In genomic region chr1:231337043-231337471, GRCh38 we compare ENCODE assay signal across 8 cellular contexts.
A peak's percentile ranks its signal among the peaks of the same experiment; 100 is the strongest.
DNase-seq lines count a peak whose midpoint lies in the region; ATAC-seq, FAIRE-seq and TF ChIP-seq lines count a peak whose summit lies in the region.

No MANE protein-coding gene starts in this region.

- H4K20me1 ChIP-seq in OCI-LY3 (ENCODE audit: insufficient read depth, low read length) = no peaks in the 10 kb centered on the region

- H3K27me3 ChIP-seq in OCI-LY3 (ENCODE audit: low read depth, low read length) (no peaks in the 10 kb centered on the region), duodenal mucosa (ENCODE audit: control insufficient read depth in 1 of 2, insufficient read depth in 2 of 2, low read length in 2 of 2) (no peaks in the 10 kb centered on the region), mucosa of stomach (ENCODE audit: control insufficient read depth, insufficient read depth, low read length) (no peaks in the 10 kb centered on the region)

- no peak for DNase-seq in stimulated activated naive CD4-positive, alpha-beta T cell treated with Interleukin-2 at 50 U/mL for 16 hours (lab: John Stamatoyannopoulos, UW)
- no peak for DNase-seq in D721Med (ENCODE audit: insufficient read length, low spot score)
- no peak for DNase-seq in islet precursor cell

- peaks cover 77% of the 10 kb centered on the region for H3K79me2 ChIP-seq in OCI-LY3 (ENCODE audit: low read length)

- H3K4me3 ChIP-seq in OCI-LY3 (ENCODE audit: low read length) = peak overlapping the region; percentile 92
- H3K4me3 ChIP-seq in duodenal mucosa (ENCODE audit: low read depth in 1 of 2, low read length in 2 of 2) = peak overlapping the region; percentile 86 to 100
- peak overlapping the region; percentile 97 for H3K4me3 ChIP-seq in mucosa of stomach (ENCODE audit: low read length)

- H3K27ac ChIP-seq in C4-2B = peak overlapping the region; percentile 95
- peak overlapping the region; percentile 41; the same call in 1 of the 2 replicates for H3K27ac ChIP-seq in OCI-LY3 (ENCODE audit: low read length)
- peak overlapping the region; percentile 92 for H3K27ac ChIP-seq in duodenal mucosa (ENCODE audit: low read depth, low read length)

- peak overlapping the region; percentile 78; the same call in 1 of the 2 replicates for H2AFZ ChIP-seq in OCI-LY3 (ENCODE audit: low read depth, low read length)

- no peaks in the 10 kb centered on the region for H3K9me3 ChIP-seq in OCI-LY3 (ENCODE audit: insufficient read depth, low read length)
- H3K9me3 ChIP-seq in duodenal mucosa (ENCODE audit: control insufficient read depth in 1 of 2, low read length in 2 of 2) = no peaks in the 10 kb centered on the region
- no peaks in the 10 kb centered on the region for H3K9me3 ChIP-seq in mucosa of stomach (ENCODE audit: control insufficient read depth, low read length)

- no peak for FAIRE-seq in D721Med (lab: Jason Lieb, UNC)

- H3K4me1 ChIP-seq in OCI-LY3 (ENCODE audit: low read length) (peaks cover 43% of the 10 kb centered on the region), duodenal mucosa (ENCODE audit: control insufficient read depth in 1 of 2, insufficient read depth in 2 of 2, low read length in 2 of 2) (peaks cover 49% of the 10 kb centered on the region in 2 donors), mucosa of stomach (ENCODE audit: control insufficient read depth, insufficient read depth, low read length) (peaks cover 22% of the 10 kb centered on the region)

- peak; percentile 5 for ATAC-seq in GM21528 (IDR thresholded peaks at IDR 0.05; ENCODE audit: low FRiP score, unreplicated experiment)

- H3K36me3 ChIP-seq in OCI-LY3 (replicated peaks; ENCODE audit: low read depth, low read length) = peaks cover 14% of the 10 kb centered on the region
- peaks cover 0 to 12% of the 10 kb centered on the region in 2 donors for H3K36me3 ChIP-seq in duodenal mucosa (ENCODE audit: control insufficient read depth in 1 of 2, insufficient read depth in 2 of 2, low read length in 2 of 2)
- no peaks in the 10 kb centered on the region for H3K36me3 ChIP-seq in mucosa of stomach (ENCODE audit: control insufficient read depth, insufficient read depth, low read length)

- TF ChIP-seq CTCF in C4-2B (conservative IDR thresholded peaks at IDR 0.05) (no peak), OCI-LY3 (IDR thresholded peaks at IDR 0.05; ENCODE audit: low read depth, low read length) (no peak), D721Med (IDR thresholded peaks at IDR 0.05; ENCODE audit: insufficient read depth, missing control alignments) (no peak)

- peak overlapping the region; percentile 86 for H3K4me2 ChIP-seq in OCI-LY3 (ENCODE audit: low read length)

- peak overlapping the region; percentile 77 for H3K9ac ChIP-seq in OCI-LY3 (ENCODE audit: low read length)
- peak overlapping the region; percentile 81 to 92 for H3K9ac ChIP-seq in duodenal mucosa (ENCODE audit: low read depth in 1 of 2, low read length in 2 of 2)
- H3K9ac ChIP-seq in mucosa of stomach (ENCODE audit: low read length) = peak overlapping the region; percentile 91

Comparison
In these comparisons a context has a peak if more than half of its experiments do, and no peak if none do; other contexts are left out.
1. H3K27ac ChIP-seq: peak in every context shown above with its lines; median percentile 95 in C4-2B; 92 in duodenal mucosa; 41 in OCI-LY3.